ENCODE assay signal across 1 cellular context in the genomic region with DNA sequence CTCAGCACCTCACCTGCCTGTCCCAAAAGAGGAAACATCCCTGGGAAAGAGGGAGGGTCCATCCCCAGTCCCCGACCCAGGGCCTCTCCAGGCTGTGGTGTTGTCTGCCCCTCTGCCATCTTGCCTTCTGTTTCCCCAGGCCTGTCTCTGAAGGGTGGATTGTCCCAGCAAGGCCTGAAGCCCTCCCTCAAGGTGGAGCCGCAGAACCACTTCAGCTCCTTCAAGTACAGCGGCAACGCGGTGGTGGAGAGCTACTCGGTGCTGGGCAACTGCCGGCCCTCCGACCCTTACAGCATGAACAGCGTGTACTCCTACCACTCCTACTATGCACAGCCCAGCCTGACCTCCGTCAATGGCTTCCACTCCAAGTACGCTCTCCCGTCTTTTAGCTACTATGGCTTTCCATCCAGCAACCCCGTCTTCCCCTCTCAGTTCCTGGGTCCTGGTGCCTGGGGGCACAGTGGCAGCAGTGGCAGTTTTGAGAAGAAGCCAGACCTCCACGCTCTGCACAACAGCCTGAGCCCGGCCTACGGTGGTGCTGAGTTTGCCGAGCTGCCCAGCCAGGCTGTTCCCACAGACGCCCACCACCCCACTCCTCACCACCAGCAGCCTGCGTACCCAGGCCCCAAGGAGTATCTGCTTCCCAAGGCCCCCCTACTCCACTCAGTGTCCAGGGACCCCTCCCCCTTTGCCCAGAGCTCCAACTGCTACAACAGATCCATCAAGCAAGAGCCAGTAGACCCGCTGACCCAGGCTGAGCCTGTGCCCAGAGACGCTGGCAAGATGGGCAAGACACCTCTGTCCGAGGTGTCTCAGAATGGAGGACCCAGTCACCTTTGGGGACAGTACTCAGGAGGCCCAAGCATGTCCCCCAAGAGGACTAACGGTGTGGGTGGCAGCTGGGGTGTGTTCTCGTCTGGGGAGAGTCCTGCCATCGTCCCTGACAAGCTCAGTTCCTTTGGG.
TF ChIP-seq lines count a peak whose summit lies in the region.

No MANE protein-coding gene starts in this region.

TF ChIP-seq in WTC11, 78 proteins besides CTCF, POLR2A, EP300 and RAD21 (continued from another document):
- TF ChIP-seq, protein P1, sequence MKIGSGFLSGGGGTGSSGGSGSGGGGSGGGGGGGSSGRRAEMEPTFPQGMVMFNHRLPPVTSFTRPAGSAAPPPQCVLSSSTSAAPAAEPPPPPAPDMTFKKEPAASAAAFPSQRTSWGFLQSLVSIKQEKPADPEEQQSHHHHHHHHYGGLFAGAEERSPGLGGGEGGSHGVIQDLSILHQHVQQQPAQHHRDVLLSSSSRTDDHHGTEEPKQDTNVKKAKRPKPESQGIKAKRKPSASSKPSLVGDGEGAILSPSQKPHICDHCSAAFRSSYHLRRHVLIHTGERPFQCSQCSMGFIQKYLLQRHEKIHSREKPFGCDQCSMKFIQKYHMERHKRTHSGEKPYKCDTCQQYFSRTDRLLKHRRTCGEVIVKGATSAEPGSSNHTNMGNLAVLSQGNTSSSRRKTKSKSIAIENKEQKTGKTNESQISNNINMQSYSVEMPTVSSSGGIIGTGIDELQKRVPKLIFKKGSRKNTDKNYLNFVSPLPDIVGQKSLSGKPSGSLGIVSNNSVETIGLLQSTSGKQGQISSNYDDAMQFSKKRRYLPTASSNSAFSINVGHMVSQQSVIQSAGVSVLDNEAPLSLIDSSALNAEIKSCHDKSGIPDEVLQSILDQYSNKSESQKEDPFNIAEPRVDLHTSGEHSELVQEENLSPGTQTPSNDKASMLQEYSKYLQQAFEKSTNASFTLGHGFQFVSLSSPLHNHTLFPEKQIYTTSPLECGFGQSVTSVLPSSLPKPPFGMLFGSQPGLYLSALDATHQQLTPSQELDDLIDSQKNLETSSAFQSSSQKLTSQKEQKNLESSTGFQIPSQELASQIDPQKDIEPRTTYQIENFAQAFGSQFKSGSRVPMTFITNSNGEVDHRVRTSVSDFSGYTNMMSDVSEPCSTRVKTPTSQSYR (CRISPR knock-in tag; IDR thresholded peaks at IDR 0.05) = no peak
- TF ChIP-seq E2F5 (CRISPR knock-in tag; IDR thresholded peaks at IDR 0.05) = no peak
- no peak for TF ChIP-seq NR2C2 (CRISPR knock-in tag; IDR thresholded peaks at IDR 0.05)
- TF ChIP-seq NR3C1 (CRISPR knock-in tag; conservative IDR thresholded peaks at IDR 0.05; ENCODE audit: low read depth) = no peak
- TF ChIP-seq TP53 (CRISPR knock-in tag; IDR thresholded peaks at IDR 0.05) = no peak
- no peak for TF ChIP-seq IRF2 (CRISPR knock-in tag; IDR thresholded peaks at IDR 0.05; ENCODE audit: borderline replicate concordance, low read depth)
- no peak for TF ChIP-seq JUN (CRISPR knock-in tag; IDR thresholded peaks at IDR 0.05)
- TF ChIP-seq ZBTB21 (CRISPR knock-in tag; IDR thresholded peaks at IDR 0.05; ENCODE audit: borderline replicate concordance) = no peak
TF ChIP-seq in WTC11: peak in this region for 0.
